In the genomic region with DNA sequence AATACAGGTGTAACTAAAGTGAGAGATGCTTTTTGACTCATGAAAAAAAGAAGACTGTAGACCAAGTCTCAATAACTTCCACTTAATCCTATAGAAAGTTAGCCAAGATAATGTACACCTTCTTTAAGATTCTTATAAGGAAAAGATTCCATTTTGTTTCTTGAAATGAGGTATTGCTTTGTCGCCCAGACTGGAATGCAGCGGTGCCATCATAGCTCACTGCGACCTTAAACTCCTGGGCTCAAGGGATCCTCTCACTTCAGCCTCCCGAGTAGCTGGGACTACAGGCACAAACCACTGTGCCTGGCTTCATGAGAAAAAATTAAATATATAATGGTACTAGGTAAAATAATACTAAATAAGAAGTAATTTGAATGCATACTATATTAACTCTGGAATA, we compare ENCODE assay signal across 8 cellular contexts. TPM values are rescaled to one million over a fixed set of nuclear protein-coding genes. Genes with fewer than 3 reads are reported as not detected.
A peak's percentile ranks its signal among the peaks of the same experiment; 100 is the strongest.
DNase-seq lines count a peak whose midpoint lies in the region; ATAC-seq, FAIRE-seq and TF ChIP-seq lines count a peak whose summit lies in the region.
"Not testable (repeated sequence)": the region's sequence is repeated elsewhere in the genome, so short reads cannot be mapped to it uniquely, and the experiment has no call there.

No MANE protein-coding gene starts in this region.

- not testable (repeated sequence) for TF ChIP-seq CTCF in CD4-positive, alpha-beta T cell (IDR thresholded peaks at IDR 0.05); colonic mucosa (IDR thresholded peaks at IDR 0.05); transverse colon (IDR thresholded peaks at IDR 0.05)

- peak overlapping the region; percentile 99 for H3K27ac Mint-ChIP-seq in CD4-positive, alpha-beta T cell
- peak overlapping the region; percentile 96 for H3K27ac Mint-ChIP-seq in activated CD4-positive, alpha-beta T cell treated with anti-CD3 and anti-CD28 coated beads, Interleukin-2, amount 10 ng/mL, durations not matched to agents 24 days and 14 days
- H3K27ac Mint-ChIP-seq in activated T-helper 2 cell treated with anti-CD3 and anti-CD28 coated beads, Interferon-gamma antibody, Interleukin-2, Interleukin-4, amounts not matched to agents 10 μg/mL and 5 μg/mL and 100 μg/mL, durations not matched to agents 14 hours and 24 hours and 36 hours, result peak overlapping the region; percentile 95
- H3K27ac Mint-ChIP-seq in naive thymus-derived CD8-positive, alpha-beta T cell, result peak overlapping the region in 6 of 10 donors; percentile 15 to 97 (median 95)

- not testable (repeated sequence) for H3K4me1 ChIP-seq in colonic mucosa
- peaks cover 9 to 25% (median 14%) of the 10 kb centered on the region in 4 donors for H3K4me1 ChIP-seq in transverse colon

- not testable (repeated sequence) for DNase-seq in CD4-positive, alpha-beta T cell; GM18507 (ENCODE audit: extremely low spot score, insufficient read length, low read depth); activated CD4-positive, alpha-beta T cell treated with anti-CD3 and anti-CD28 coated beads, Interleukin-2, amount 10 ng/mL, durations not matched to agents 24 days and 14 days; activated T-helper 2 cell treated with anti-CD3 and anti-CD28 coated beads, Interferon-gamma antibody, Interleukin-2, Interleukin-4, amounts not matched to agents 10 μg/mL and 5 μg/mL and 100 μg/mL, durations not matched to agents 14 hours and 24 hours and 36 hours (ENCODE audit: low spot score); colonic mucosa; naive thymus-derived CD8-positive, alpha-beta T cell; transverse colon
- peak; percentile 49 for DNase-seq in OCI-M1 (lab: John Stamatoyannopoulos, UW)

- not testable (repeated sequence) for H3K27me3 Mint-ChIP-seq in CD4-positive, alpha-beta T cell; activated CD4-positive, alpha-beta T cell treated with anti-CD3 and anti-CD28 coated beads, Interleukin-2, amount 10 ng/mL, durations not matched to agents 24 days and 14 days; activated T-helper 2 cell treated with anti-CD3 and anti-CD28 coated beads, Interferon-gamma antibody, Interleukin-2, Interleukin-4, amounts not matched to agents 10 μg/mL and 5 μg/mL and 100 μg/mL, durations not matched to agents 14 hours and 24 hours and 36 hours (ENCODE audit: low read depth); naive thymus-derived CD8-positive, alpha-beta T cell

- H3K4me3 Mint-ChIP-seq in CD4-positive, alpha-beta T cell, result not testable (repeated sequence)
- H3K4me3 Mint-ChIP-seq in activated CD4-positive, alpha-beta T cell treated with anti-CD3 and anti-CD28 coated beads, Interleukin-2, amount 10 ng/mL, durations not matched to agents 24 days and 14 days, result peak overlapping the region; percentile 85
- H3K4me3 Mint-ChIP-seq in activated T-helper 2 cell treated with anti-CD3 and anti-CD28 coated beads, Interferon-gamma antibody, Interleukin-2, Interleukin-4, amounts not matched to agents 10 μg/mL and 5 μg/mL and 100 μg/mL, durations not matched to agents 14 hours and 24 hours and 36 hours (ENCODE audit: low read depth), result peak overlapping the region; percentile 81
- peak overlapping the region in 7 of 10 donors; percentile 20 to 97 (median 88) for H3K4me3 Mint-ChIP-seq in naive thymus-derived CD8-positive, alpha-beta T cell

- CTCF ChIA-PET in CD4-positive, alpha-beta T cell (lab: Charles Lee), result interaction anchor here (1.1 to 2.3 kb wide), 2 partner anchors 10 to 75 kb away, joined by 7 to 21 read pairs; no protein-coding TSS in a partner anchor

- not testable (repeated sequence) for TF ChIP-seq POLR2A in transverse colon (IDR thresholded peaks at IDR 0.05)

- not testable (repeated sequence) for H3K9me3 Mint-ChIP-seq in CD4-positive, alpha-beta T cell; activated CD4-positive, alpha-beta T cell treated with anti-CD3 and anti-CD28 coated beads, Interleukin-2, amount 10 ng/mL, durations not matched to agents 24 days and 14 days; activated T-helper 2 cell treated with anti-CD3 and anti-CD28 coated beads, Interferon-gamma antibody, Interleukin-2, Interleukin-4, amounts not matched to agents 10 μg/mL and 5 μg/mL and 100 μg/mL, durations not matched to agents 14 hours and 24 hours and 36 hours; naive thymus-derived CD8-positive, alpha-beta T cell

- intact Hi-C loops in CD4-positive, alpha-beta T cell (cut with DNase I, micrococcal nuclease), result loop anchor here in 1 of 2 experiments (10.0 kb wide), 1 partner anchor 1406 kb away; the partner anchor contains the start of genes BCL2L12 and IRF3
- intact Hi-C loops in activated CD4-positive, alpha-beta T cell treated with anti-CD3 and anti-CD28 coated beads, Interleukin-2, amount 10 ng/mL, durations not matched to agents 24 days and 14 days (cut with micrococcal nuclease), result loop anchor here (2.0 kb wide), 1 partner anchor 14 kb away; no protein-coding TSS in a partner anchor
- intact Hi-C loops in activated T-helper 2 cell treated with anti-CD3 and anti-CD28 coated beads, Interferon-gamma antibody, Interleukin-2, Interleukin-4, amounts not matched to agents 10 μg/mL and 5 μg/mL and 100 μg/mL, durations not matched to agents 14 hours and 24 hours and 36 hours (cut with micrococcal nuclease), result loop anchor here (5.0 kb wide), 3 partner anchors 63 to 1333 kb away; partner anchors contain the start of genes LIG1, PRR12 and ZSWIM9
- intact Hi-C loops in colonic mucosa (cut with DNase I); transverse colon (cut with DNase I; ENCODE audit: low total_unique reads): not testable (repeated sequence)

- WGBS in transverse colon (ENCODE audit: low coverage in 1 of 2), 2 donors, result 47 to 71% methylated on average over 3 to 4 of the region's 4 CpGs

- not testable (repeated sequence) for ATAC-seq in CD4-positive, alpha-beta T cell (ENCODE audit: poor library complexity); naive thymus-derived CD8-positive, alpha-beta T cell

- not testable (repeated sequence) for H3K36me3 ChIP-seq in colonic mucosa, transverse colon

- peak; percentile 55 for FAIRE-seq in GM18507 (lab: Jason Lieb, UNC)

- TF ChIP-seq EP300 in transverse colon (IDR thresholded peaks at IDR 0.05; ENCODE audit: low read depth), result not testable (repeated sequence)

- peaks cover 22% of the 10 kb centered on the region for H3K36me3 Mint-ChIP-seq in CD4-positive, alpha-beta T cell (ENCODE audit: low read depth)
- H3K36me3 Mint-ChIP-seq in activated CD4-positive, alpha-beta T cell treated with anti-CD3 and anti-CD28 coated beads, Interleukin-2, amount 10 ng/mL, durations not matched to agents 24 days and 14 days (ENCODE audit: low read depth), result peaks cover 14% of the 10 kb centered on the region
- peaks cover 17% of the 10 kb centered on the region for H3K36me3 Mint-ChIP-seq in activated T-helper 2 cell treated with anti-CD3 and anti-CD28 coated beads, Interferon-gamma antibody, Interleukin-2, Interleukin-4, amounts not matched to agents 10 μg/mL and 5 μg/mL and 100 μg/mL, durations not matched to agents 14 hours and 24 hours and 36 hours (ENCODE audit: low read depth)
- not testable (repeated sequence) for H3K36me3 Mint-ChIP-seq in naive thymus-derived CD8-positive, alpha-beta T cell

- H3K9me3 ChIP-seq in CD4-positive, alpha-beta T cell (ENCODE audit: control insufficient read depth, low read length); colonic mucosa; transverse colon: not testable (repeated sequence)

- POLR2A ChIA-PET in CD4-positive, alpha-beta T cell (lab: Charles Lee), result interaction anchor here (0.8 to 3.0 kb wide), 4 partner anchors 10 to 74 kb away, joined by 3 to 31 read pairs (median 13); no protein-coding TSS in a partner anchor
- POLR2A ChIA-PET in naive thymus-derived CD8-positive, alpha-beta T cell (lab: Charles Lee), result interaction anchor here (4.2 kb wide), 1 partner anchor 10 kb away, joined by 23 read pairs; no protein-coding TSS in a partner anchor

- in situ Hi-C loops in transverse colon (cut with MboI; ENCODE audit: low pct_ligation_motif_present in 1 of 4, low pct_unique_long_range_greater_than_20kb in 1 of 4, low sequenced_read_pairs in 3 of 4), result loop anchor here in 1 of 4 donors (25.0 kb wide), 1 partner anchor 328 kb away; no protein-coding TSS in a partner anchor

- H3K9ac ChIP-seq in colonic mucosa (ENCODE audit: low read depth in 2 of 2, low read length in 2 of 2), result not testable (repeated sequence)

- not testable (repeated sequence) for H3K27me3 ChIP-seq in CD4-positive, alpha-beta T cell (ENCODE audit: control insufficient read depth, insufficient read depth, low read length); colonic mucosa; transverse colon

- H3K4me3 ChIP-seq in colonic mucosa, transverse colon: not testable (repeated sequence)

- H3K4me1 Mint-ChIP-seq in CD4-positive, alpha-beta T cell (ENCODE audit: low read depth), result peaks cover 50% of the 10 kb centered on the region
- H3K4me1 Mint-ChIP-seq in activated CD4-positive, alpha-beta T cell treated with anti-CD3 and anti-CD28 coated beads, Interleukin-2, amount 10 ng/mL, durations not matched to agents 24 days and 14 days, result peaks cover 38% of the 10 kb centered on the region
- H3K4me1 Mint-ChIP-seq in activated T-helper 2 cell treated with anti-CD3 and anti-CD28 coated beads, Interferon-gamma antibody, Interleukin-2, Interleukin-4, amounts not matched to agents 10 μg/mL and 5 μg/mL and 100 μg/mL, durations not matched to agents 14 hours and 24 hours and 36 hours (ENCODE audit: low read depth), result peaks cover 35% of the 10 kb centered on the region
- peaks cover 14 to 54% (median 42%) of the 10 kb centered on the region in 4 donors for H3K4me1 Mint-ChIP-seq in naive thymus-derived CD8-positive, alpha-beta T cell

- H3K27ac ChIP-seq in CD4-positive, alpha-beta T cell (ENCODE audit: low read depth, low read length), result peak overlapping the region; percentile 73
- H3K27ac ChIP-seq in colonic mucosa (peak overlapping the region; percentile 67), transverse colon (peak overlapping the region in 3 of 4 donors; percentile 73 to 84 (median 84))

RNA-seq across cellular contexts. Expression of gene CARD8, which starts 3.3 kb away (rescaled TPM):
- total RNA-seq in CD4-positive, alpha-beta T cell, result 10 to 100 TPM; 71.1 to 73.1 TPM
- 125 and 127 TPM in 2 replicates for total RNA-seq in activated CD4-positive, alpha-beta T cell treated with anti-CD3 and anti-CD28 coated beads, Interleukin-2, amount 10 ng/mL, durations not matched to agents 24 days and 14 days
- 108 and 110 TPM in 2 replicates for total RNA-seq in activated T-helper 2 cell treated with anti-CD3 and anti-CD28 coated beads, Interferon-gamma antibody, Interleukin-2, Interleukin-4, amounts not matched to agents 10 μg/mL and 5 μg/mL and 100 μg/mL, durations not matched to agents 14 hours and 24 hours and 36 hours
- total RNA-seq in colonic mucosa, result 10 to 100 TPM; 17.9 to 20.3 TPM
- total RNA-seq in naive thymus-derived CD8-positive, alpha-beta T cell, result 100 to 1,000 TPM; 301 to 314 TPM
- polyA plus RNA-seq in naive thymus-derived CD8-positive, alpha-beta T cell, result 100 to 1,000 TPM in 1 of 3 donors, 10 to 100 TPM in 2; 73.3 to 104 (median 87.7) TPM
- total RNA-seq in transverse colon, result 10 to 100 TPM; 13.1 to 48.4 (median 29.4) TPM

RNA-seq across cellular contexts. Expression of gene ZNF114, which starts 10.9 kb away (rescaled TPM):
- total RNA-seq in CD4-positive, alpha-beta T cell, result not detected
- 0.21 and 0.30 TPM in 2 replicates for total RNA-seq in activated CD4-positive, alpha-beta T cell treated with anti-CD3 and anti-CD28 coated beads, Interleukin-2, amount 10 ng/mL, durations not matched to agents 24 days and 14 days
- 0.37 and 0.94 TPM in 2 replicates for total RNA-seq in activated T-helper 2 cell treated with anti-CD3 and anti-CD28 coated beads, Interferon-gamma antibody, Interleukin-2, Interleukin-4, amounts not matched to agents 10 μg/mL and 5 μg/mL and 100 μg/mL, durations not matched to agents 14 hours and 24 hours and 36 hours
- total RNA-seq in colonic mucosa, result under 1 TPM in 1 of 2 donors, not detected in 1; 0.21 TPM
- total RNA-seq in naive thymus-derived CD8-positive, alpha-beta T cell, result not detected
- under 1 TPM in 1 of 3 donors, not detected in 2; 0.17 TPM for polyA plus RNA-seq in naive thymus-derived CD8-positive, alpha-beta T cell
- not detected for total RNA-seq in transverse colon
